Comparison of ENCODE assay signal across 8 cellular contexts in the genomic region with DNA sequence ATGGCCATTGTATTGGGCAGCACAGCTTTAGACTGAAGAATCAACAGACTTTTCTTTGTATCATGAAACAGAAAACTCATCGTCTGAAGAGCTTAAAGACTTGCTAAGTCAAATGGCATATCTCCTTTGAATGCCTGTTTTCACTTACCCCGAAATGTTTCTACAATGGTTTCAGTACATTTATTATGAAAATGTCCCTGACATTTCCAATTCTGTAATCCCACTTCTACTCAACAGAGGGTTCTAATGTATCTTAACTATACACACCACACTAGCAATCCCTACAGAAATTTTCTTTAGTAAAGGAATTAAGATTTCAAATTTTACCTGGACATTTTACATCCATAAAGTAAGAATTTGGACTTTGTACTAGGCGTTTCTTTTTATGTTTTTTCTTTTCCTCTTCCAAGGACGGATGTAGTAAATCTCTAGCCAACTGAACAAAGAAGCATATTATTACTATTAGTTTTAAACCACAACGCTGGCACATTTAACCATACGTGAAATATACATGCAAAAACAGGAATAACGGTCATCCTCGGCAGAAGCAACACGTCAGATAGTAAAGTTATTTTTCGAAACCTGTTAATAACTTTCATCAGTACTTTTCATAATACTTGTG. TPM values are rescaled to one million over a fixed set of nuclear protein-coding genes. Genes with fewer than 3 reads are reported as not detected.
DNase-seq lines count a peak whose midpoint lies in the region; ATAC-seq, FAIRE-seq and TF ChIP-seq lines count a peak whose summit lies in the region.

No MANE protein-coding gene starts in this region.

- ATAC-seq in GM19397 (IDR thresholded peaks at IDR 0.05; ENCODE audit: unreplicated experiment) (no peak), GM21786 (IDR thresholded peaks at IDR 0.05; ENCODE audit: unreplicated experiment) (no peak)

- H3K9ac ChIP-seq in ES-I3 (ENCODE audit: low read depth, low read length), result peak overlapping the region; percentile 76

- peak overlapping the region; percentile 99 for H3K27ac Mint-ChIP-seq in nephron progenitor cell

- peaks cover 20% of the 10 kb centered on the region for H3K4me1 Mint-ChIP-seq in nephron progenitor cell

- CTCF ChIA-PET in PC-9 (lab: Charles Lee), result interaction anchor here (0.6 kb wide), 1 partner anchor 27 kb away, joined by 3 read pairs; no protein-coding TSS in a partner anchor

- H2AFZ ChIP-seq in PC-9, result peak overlapping the region; percentile 78; the same call in 1 of the 2 replicates

- H3K9me3 Mint-ChIP-seq in nephron progenitor cell, result no peaks in the 10 kb centered on the region

- peaks cover 39% of the 10 kb centered on the region for H3K36me3 Mint-ChIP-seq in nephron progenitor cell (ENCODE audit: low read depth)

- H3K27me3 ChIP-seq in PC-9 (ENCODE audit: insufficient read depth, low read depth), result no peaks in the 10 kb centered on the region

- no peaks in the 10 kb centered on the region for H3K27me3 Mint-ChIP-seq in nephron progenitor cell (ENCODE audit: low read depth, poor library complexity)

- H3F3A ChIP-seq in PC-9 (ENCODE audit: insufficient read depth, low read depth), result no peaks in the 10 kb centered on the region

- DNase-seq in PC-9, result no peak
- no peak for DNase-seq in nephron progenitor cell
- DNase-seq in NCI-H345 (lab: John Stamatoyannopoulos, UW), result no peak
- DNase-seq in NCI-H510A treated with DMSO at 0.1 percent for 48 hours (lab: John Stamatoyannopoulos, UW), result no peak

- TF ChIP-seq CTCF in PC-9 (conservative IDR thresholded peaks at IDR 0.05), result no peak
- TF ChIP-seq CTCF in nephron progenitor cell (IDR thresholded peaks at IDR 0.05), result no peak

- POLR2A ChIA-PET in PC-9 (lab: Charles Lee; ENCODE audit: unreplicated experiment), result interaction anchor here (0.7 kb wide), 1 partner anchor 263 kb away, joined by 3 read pairs; no protein-coding TSS in a partner anchor

- peak overlapping the region; percentile 98 for H3K4me3 Mint-ChIP-seq in nephron progenitor cell

- H3K27ac ChIP-seq in PC-9, result 0 out of 2 replicates have a peak overlapping the region, but pooled peaks have one; percentile 61

- H3K36me3 ChIP-seq in ES-I3 (ENCODE audit: insufficient read depth, low read length) (peaks cover 12% of the 10 kb centered on the region), PC-9 (ENCODE audit: low read depth) (no peaks in the 10 kb centered on the region)

- peak overlapping the region; percentile 71 for H3K4me3 ChIP-seq in PC-9

- peak overlapping the region; percentile 91 for H3K4me2 ChIP-seq in PC-9

- no peaks in the 10 kb centered on the region for H3K9me3 ChIP-seq in ES-I3 (ENCODE audit: control insufficient read depth, insufficient read depth, low read length)
- H3K9me3 ChIP-seq in PC-9 (ENCODE audit: insufficient read depth, low read depth), result no peaks in the 10 kb centered on the region

- no peaks in the 10 kb centered on the region for H4K20me1 ChIP-seq in PC-9 (ENCODE audit: insufficient read depth)

- no peaks in the 10 kb centered on the region for H3K4me1 ChIP-seq in ES-I3 (ENCODE audit: insufficient read depth, low read length)
- peaks cover 13% of the 10 kb centered on the region for H3K4me1 ChIP-seq in PC-9 (replicated peaks; ENCODE audit: insufficient read depth)

- no TSS peak for BruUV-seq in PC-9 (replicated peaks; lab: Mats Ljungman, UMichigan)

- intact Hi-C loops in PC-9 (cut with micrococcal nuclease; ENCODE audit: unreplicated experiment), result loop anchor here (2.0 to 10.0 kb wide), 4 partner anchors 35 to 249 kb away; a partner anchor contains a TSS

- peaks cover 10% of the 10 kb centered on the region for H3K79me2 ChIP-seq in PC-9 (ENCODE audit: low read depth)

- H3K9me2 ChIP-seq in PC-9 (ENCODE audit: insufficient read depth), result no peaks in the 10 kb centered on the region

- FAIRE-seq in endometrium (lab: Jason Lieb, UNC), result peak; percentile 37

RNA-seq across cellular contexts. Expression of a gene that starts 1.1 kb away (rescaled TPM):
- total RNA-seq in PC-9 (2021), result 59.7 and 77.0 TPM in 2 replicates

RNA-seq across cellular contexts. Expression of a gene that starts 33.2 kb away (rescaled TPM):
- total RNA-seq in PC-9 (2021), result 19.3 and 20.9 TPM in 2 replicates

RNA-seq across cellular contexts. Expression of a gene that starts 34.5 kb away (rescaled TPM):
- 13.4 and 17.1 TPM in 2 replicates for total RNA-seq in PC-9 (2021)
